In genomic region chr3:22010997-22011396, GRCh38 we compare ENCODE assay signal across 28 cellular contexts.
"Had no signal": no experiment of that assay in that cellular context is flagged by ENCODE, and none has a peak within 500 bp of the region (broad histone marks: within the 10 kb centered on the region; RNA-seq: fewer than 3 reads in every experiment).

No MANE protein-coding gene starts in this region.

- H3K27ac ChIP-seq: neural progenitor cell, ovary, parathyroid adenoma, psoas muscle, skin epidermis, spleen, suprapubic skin, testis, tibial artery, transverse colon, upper lobe of right lung, uterus had no signal

- H3K79me2 ChIP-seq: parathyroid adenoma had no signal

- H3K9ac ChIP-seq: neural progenitor cell, parathyroid adenoma had no signal

- DNase-seq: natural killer cell; occipital lobe; ovary; posterior cingulate gyrus; psoas muscle; right cardiac atrium; spleen; stimulated activated CD4-positive, alpha-beta T cell treated with anti-CD3 and anti-CD28 coated beads, Interleukin-12 subunit alpha, Interleukin-12 subunit beta, amount 100 ng/mL, for 4 hours; stimulated activated CD4-positive, alpha-beta T cell treated with anti-CD3 and anti-CD28 coated beads, Interleukin-1b, Interleukin-23, amount 100 ng/mL, for 48 hours; stimulated activated CD4-positive, alpha-beta T cell treated with anti-CD3 and anti-CD28 coated beads, Interleukin-4, amount 100 ng/mL, for 1 hour; stimulated activated CD4-positive, alpha-beta T cell treated with anti-CD3 and anti-CD28 coated beads, Interleukin-4, amount 100 ng/mL, for 4 hours; stimulated activated CD8-positive, alpha-beta memory T cell treated with anti-CD3 and anti-CD28 coated beads, Interleukin-4, amount 100 ng/mL, for 48 hours; stimulated activated naive CD4-positive, alpha-beta T cell; stimulated activated naive CD8-positive, alpha-beta T cell treated with anti-CD3 and anti-CD28 coated beads, Interleukin-15, amount 100 ng/mL, for 72 hours; stimulated activated naive CD8-positive, alpha-beta T cell treated with anti-CD3 and anti-CD28 coated beads, Interleukin-15, Interleukin-2, amounts not matched to agents 100 U/mL and 50 U/mL, for 24 hours; substantia nigra; testis; tibial artery; transverse colon; upper lobe of right lung; uterus had no signal

- H3K27me3 ChIP-seq: neural progenitor cell, ovary, spleen, suprapubic skin, testis, tibial artery, transverse colon, upper lobe of right lung, uterus had no signal

- H3K4me1 ChIP-seq: parathyroid adenoma, psoas muscle, spleen, suprapubic skin, testis, tibial artery, transverse colon, upper lobe of right lung, uterus had no signal

- H3K36me3 ChIP-seq: neural progenitor cell, ovary, spleen, suprapubic skin, tibial artery, transverse colon, upper lobe of right lung, uterus had no signal

- H2AFZ ChIP-seq: neural progenitor cell, parathyroid adenoma had no signal

- H3K4me3 ChIP-seq: neural progenitor cell, ovary, psoas muscle, skin epidermis, smooth muscle cell, spleen, suprapubic skin, testis, tibial artery, transverse colon, upper lobe of right lung, uterus had no signal

- ATAC-seq: natural killer cell; psoas muscle; right cardiac atrium; sciatic nerve; stimulated activated memory B cell treated with anti-CD40 and anti-IgM and Interleukin-4, amounts not matched to agents 10 μg/mL and 1 μg/mL and 100 μg/mL, for 72 hours; stimulated activated naive CD8-positive, alpha-beta T cell treated with anti-CD3 and anti-CD28 coated beads, Interleukin-15, amount 100 ng/mL, for 72 hours; stimulated activated naive CD8-positive, alpha-beta T cell treated with anti-CD3 and anti-CD28 coated beads, Interleukin-15, Interleukin-2, amounts not matched to agents 100 U/mL and 50 U/mL, for 24 hours; upper lobe of right lung had no signal

- H3K4me2 ChIP-seq: neural progenitor cell, smooth muscle cell had no signal

- H3K9me3 ChIP-seq: ovary, psoas muscle, suprapubic skin, testis, tibial artery, transverse colon, upper lobe of right lung, uterus had no signal
